In genomic region chr15:33194704-33195261, GRCh38 we compare ENCODE assay signal across 8 cellular contexts. TPM values are rescaled to one million over a fixed set of nuclear protein-coding genes. Genes with fewer than 3 reads are reported as not detected.
DNase-seq lines count a peak whose midpoint lies in the region; ATAC-seq and TF ChIP-seq lines count a peak whose summit lies in the region.

Gene FMN1, minus strand, starts transcription at chr15:33194714. Its CDS starts 39,800 bp downstream, at chr15:33154914.

- H3K9ac ChIP-seq in mesendoderm (ENCODE audit: low read length): peak within 1 kb of the TSS; percentile 51

- no peak within 1 kb of the TSS for H2BK5ac ChIP-seq in mesendoderm (ENCODE audit: low read length)

- no peak within 1 kb of the TSS for H3K23ac ChIP-seq in mesendoderm (ENCODE audit: low read length)

- H3K79me2 ChIP-seq in mesendoderm (ENCODE audit: control insufficient read depth, insufficient read depth, low read length): no peaks in the 10 kb centered on the region

- H2BK15ac ChIP-seq in mesendoderm (replicated peaks; ENCODE audit: low read depth): no peak within 1 kb of the TSS

- in situ Hi-C loops in ACHN (cut with HindIII; ENCODE audit: low pct_ligation_motif_present, low pct_unique_long_range_greater_than_20kb, low sequenced_read_pairs): no loop called here

- DNase-seq in ACHN (peak; percentile 92), NCI-H82 (lab: John Stamatoyannopoulos, UW) (peak; percentile 98), activated T-cell treated with anti-CD3 and anti-CD28 coated beads for 1 hour (ENCODE audit: low read depth) (peak; percentile 87), endothelial cell (ENCODE audit: low spot score) (peak; percentile 96), mesendoderm (peak; percentile 98)
- peak; percentile 83 to 90 (median 84) for DNase-seq in stimulated activated CD4-positive, alpha-beta T cell treated with anti-CD3 and anti-CD28 coated beads, TNF-alpha, amount 100 ng/mL, for 4 hours (ENCODE audit: low read depth in 3 of 3)

- H3K4me2 ChIP-seq in mesendoderm (ENCODE audit: low read length): peak within 1 kb of the TSS; percentile 94

- no peak within 1 kb of the TSS for H3K27ac ChIP-seq in mesendoderm (ENCODE audit: low read depth, low read length)

- no peak for TF ChIP-seq CTCF in endothelial cell (IDR thresholded peaks at IDR 0.05; ENCODE audit: unreplicated experiment)

- no peak within 1 kb of the TSS for H2BK120ac ChIP-seq in mesendoderm (ENCODE audit: low read depth, low read length)

- peak within 1 kb of the TSS; percentile 78 for H3K56ac ChIP-seq in mesendoderm (ENCODE audit: low read length)

- peaks cover 14% of the 10 kb centered on the region for H3K27me3 Mint-ChIP-seq in endothelial cell (ENCODE audit: unreplicated experiment)

- no peak within 1 kb of the TSS for H2AK5ac ChIP-seq in mesendoderm (ENCODE audit: low read length)

- H4K5ac ChIP-seq in mesendoderm (ENCODE audit: low read length): no peak within 1 kb of the TSS

- no peaks in the 10 kb centered on the region for H3K36me3 ChIP-seq in mesendoderm (ENCODE audit: control insufficient read depth, insufficient read depth, low read length)

- no CpG with 5 or more reads among the region's 39 CpGs for WGBS in mesendoderm (ENCODE audit: extremely low coverage, insufficient coverage, low lambda C conversion rate)

- no peaks in the 10 kb centered on the region for H3K79me1 ChIP-seq in mesendoderm (ENCODE audit: low read length)

- H3K27ac Mint-ChIP-seq in endothelial cell (ENCODE audit: unreplicated experiment): peak within 1 kb of the TSS; percentile 48

- H3K9me3 Mint-ChIP-seq in endothelial cell (ENCODE audit: unreplicated experiment): no peaks in the 10 kb centered on the region

- ATAC-seq in GM19035 (IDR thresholded peaks at IDR 0.05; ENCODE audit: unreplicated experiment) (peak; percentile 95), HG03354 (IDR thresholded peaks at IDR 0.05; ENCODE audit: poor library complexity, severe bottlenecking, unreplicated experiment) (peak; percentile 99)

- H3K36me3 Mint-ChIP-seq in endothelial cell (ENCODE audit: low read depth, unreplicated experiment): no peaks in the 10 kb centered on the region

- peaks cover 2% of the 10 kb centered on the region for H3K27me3 ChIP-seq in mesendoderm (ENCODE audit: insufficient read depth, low read length, poor library complexity)

- H4K8ac ChIP-seq in mesendoderm (ENCODE audit: low read depth, low read length): no peak within 1 kb of the TSS

- peaks cover 7% of the 10 kb centered on the region for H3K4me1 Mint-ChIP-seq in endothelial cell (ENCODE audit: unreplicated experiment)

- no peaks in the 10 kb centered on the region for H3K4me1 ChIP-seq in mesendoderm (ENCODE audit: control insufficient read depth, low read depth, low read length)

- H3K4me3 Mint-ChIP-seq in endothelial cell (ENCODE audit: unreplicated experiment): peak within 1 kb of the TSS; percentile 90

- H3K18ac ChIP-seq in mesendoderm (ENCODE audit: low read length): no peak within 1 kb of the TSS

- peak within 1 kb of the TSS; percentile 57 for H3K4me3 ChIP-seq in mesendoderm (ENCODE audit: low read length)

- no peak within 1 kb of the TSS for H3K4ac ChIP-seq in mesendoderm (ENCODE audit: low read depth, low read length)

RNA-seq across cellular contexts. Expression of gene FMN1, which starts in this region (rescaled TPM):
- 1.3 TPM for total RNA-seq in endothelial cell (ENCODE audit: unreplicated experiment)
- polyA plus RNA-seq in mesendoderm (2013, experiment 1 of 2): 1.7 TPM
- polyA plus RNA-seq in mesendoderm (2013, experiment 2 of 2): 1.3 TPM
